In the genomic region with DNA sequence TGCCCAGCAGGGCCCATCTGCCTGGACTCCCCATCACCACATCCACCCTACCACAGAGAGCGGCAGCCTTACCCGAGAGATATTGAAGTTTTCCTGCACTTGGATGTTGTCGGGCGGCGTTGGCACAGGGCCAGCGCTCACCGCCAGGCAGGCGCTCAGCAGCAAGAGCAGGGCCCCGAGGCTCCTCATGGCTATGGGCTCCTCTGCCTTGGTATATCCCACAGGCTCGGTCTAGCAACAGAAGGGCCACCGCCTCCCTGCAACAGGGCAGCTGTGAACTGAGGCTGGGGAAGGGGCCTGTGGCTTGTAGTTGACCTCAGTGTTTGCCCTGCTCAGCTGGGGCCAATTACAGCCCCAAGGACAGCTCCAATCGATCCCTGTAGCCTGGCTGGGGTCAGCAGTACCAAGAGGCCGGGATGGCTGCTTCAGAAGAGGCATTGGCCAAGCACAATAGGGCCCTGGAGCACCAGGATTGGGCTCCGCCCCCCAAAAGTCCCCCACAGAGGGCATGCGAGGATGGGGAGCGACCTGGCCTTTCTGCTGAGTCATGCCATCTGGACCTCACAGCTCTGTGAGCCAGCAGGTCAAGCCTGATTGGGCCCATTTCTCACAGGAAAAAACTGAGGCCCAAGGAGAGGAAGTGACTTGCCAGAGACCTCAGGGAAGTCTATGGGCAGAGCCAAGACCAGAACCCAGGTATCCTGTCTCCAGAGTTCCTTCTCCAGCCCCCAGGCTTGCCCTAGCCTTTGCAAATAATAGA, we compare ENCODE assay signal across 1 cellular context.
TF ChIP-seq lines count a peak whose summit lies in the region.

AMBP (minus strand) TSS at position 280 of the 760 bp plus-strand sequence; CDS start at position 189, 91 bp downstream.

TF ChIP-seq in K562, 482 proteins besides CTCF, POLR2A, EP300 and RAD21 (continued from another document):
- no peak for TF ChIP-seq MYNN (IDR thresholded peaks at IDR 0.05)
- no peak for TF ChIP-seq MYNN (CRISPR knock-in tag; IDR thresholded peaks at IDR 0.05)
- TF ChIP-seq ESRRA (IDR thresholded peaks at IDR 0.05; ENCODE audit: borderline replicate concordance, low read depth) = 0 out of 2 replicates have a peak, but pooled peaks have one; percentile 25
- 0 out of 2 replicates have a peak, but pooled peaks have one; percentile 29 for TF ChIP-seq BCOR (IDR thresholded peaks at IDR 0.05)
- TF ChIP-seq EWSR1 (IDR thresholded peaks at IDR 0.05; ENCODE audit: borderline replicate concordance, low read depth, partially characterized antibody) = no peak
- no peak for TF ChIP-seq KAT7 (CRISPR knock-in tag; IDR thresholded peaks at IDR 0.05; ENCODE audit: borderline replicate concordance)
- 0 out of 2 replicates have a peak, but pooled peaks have one; percentile 18 for TF ChIP-seq DPF2 (IDR thresholded peaks at IDR 0.05)
- peak; percentile 88 for TF ChIP-seq C11orf30 (IDR thresholded peaks at IDR 0.05; ENCODE audit: low read depth)
- peak; percentile 80 for TF ChIP-seq BACH1 (tag; IDR thresholded peaks at IDR 0.05)
- TF ChIP-seq NFIX (CRISPR knock-in tag; IDR thresholded peaks at IDR 0.05; ENCODE audit: low read depth) = peak; percentile 24; the same call in 1 of the 2 replicates
- no peak for TF ChIP-seq PHF21A (IDR thresholded peaks at IDR 0.05; ENCODE audit: borderline replicate concordance, low read depth)
- TF ChIP-seq PHB2 (IDR thresholded peaks at IDR 0.05; ENCODE audit: low read depth) = no peak
- TF ChIP-seq NFE2L1 (tag; IDR thresholded peaks at IDR 0.05; ENCODE audit: borderline replicate concordance, low read depth) = peak; percentile 68
- TF ChIP-seq SPI1 (IDR thresholded peaks at IDR 0.05; ENCODE audit: borderline replicate concordance, low read depth, low read length) = peak; percentile 51; the same call in 1 of the 2 replicates
- peak; percentile 91 for TF ChIP-seq MAFG (tag; conservative IDR thresholded peaks at IDR 0.05)
- peak; percentile 79 for TF ChIP-seq MAFF (IDR thresholded peaks at IDR 0.05; ENCODE audit: low read length)
- TF ChIP-seq MAFK (IDR thresholded peaks at IDR 0.05; ENCODE audit: low read length) = peak; percentile 82; the same call in 1 of the 2 replicates
- peak; percentile 47 for TF ChIP-seq CBFA2T3 (IDR thresholded peaks at IDR 0.05)
- 0 out of 2 replicates have a peak, but pooled peaks have one; percentile 17 for TF ChIP-seq ARID1B (IDR thresholded peaks at IDR 0.05)
- no peak for TF ChIP-seq SMAD2 (IDR thresholded peaks at IDR 0.05; ENCODE audit: low read depth, low read length)
- 0 out of 4 replicates have a peak, but pooled peaks of 1 of the 2 experiments have one; percentile 10 for TF ChIP-seq KDM1A (IDR thresholded peaks at IDR 0.05)
- TF ChIP-seq ZNF316 (IDR thresholded peaks at IDR 0.05) = peak; percentile 90
